Comparison of ENCODE assay signal across 26 cellular contexts in the genomic region with DNA sequence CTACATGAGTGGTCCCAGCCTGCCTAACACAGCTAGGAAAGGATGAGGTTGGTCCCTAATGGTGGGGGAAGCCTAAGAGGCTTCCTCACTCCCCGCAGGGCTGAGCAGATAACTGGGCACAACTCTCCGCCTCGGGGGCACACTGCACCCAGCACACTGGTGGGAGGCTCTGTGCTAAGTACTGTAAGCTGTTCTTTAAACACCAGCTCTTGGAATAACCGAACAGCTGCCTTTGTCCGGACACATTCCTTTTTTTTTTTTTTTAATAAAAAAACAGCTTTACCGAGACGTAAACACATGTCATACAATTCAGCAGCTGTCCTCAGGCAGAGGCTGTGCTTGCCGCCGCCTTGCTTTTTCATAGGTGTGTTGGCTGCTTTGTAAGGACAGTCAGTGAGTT. TPM values are rescaled to one million over a fixed set of nuclear protein-coding genes. Genes with fewer than 3 reads are reported as not detected.
DNase-seq lines count a peak whose midpoint lies in the region; ATAC-seq, FAIRE-seq and TF ChIP-seq lines count a peak whose summit lies in the region.
"Had no signal": no experiment of that assay in that cellular context is flagged by ENCODE, and none has a peak within 500 bp of the region (broad histone marks: within the 10 kb centered on the region; RNA-seq: fewer than 3 reads in every experiment).

No MANE protein-coding gene starts in this region.

- H3K4me1 ChIP-seq in HEK293 (ENCODE audit: control insufficient read depth, insufficient read depth, low read length): 0 out of 2 replicates have a peak, but pooled peaks cover 5% of the 10 kb centered on the region
- H3K4me1 ChIP-seq in esophagus muscularis mucosa: peaks cover 14 to 54% (median 50%) of the 10 kb centered on the region in 4 donors
- peaks cover 13 to 17% of the 10 kb centered on the region in 2 donors for H3K4me1 ChIP-seq in kidney (ENCODE audit: control insufficient read depth in 1 of 2, insufficient read depth in 1 of 2, low read depth in 1 of 2, low read length in 2 of 2)

- TF ChIP-seq CTCF in HEK293 (tag by site-specific recombination; IDR thresholded peaks at IDR 0.05) (no peak), esophagus muscularis mucosa (IDR thresholded peaks at IDR 0.05) (no peak), kidney (IDR thresholded peaks at IDR 0.05; ENCODE audit: borderline replicate concordance, extremely low read depth, insufficient read depth) (no peak)

- no peak for ATAC-seq in HG03159 (IDR thresholded peaks at IDR 0.05; ENCODE audit: unreplicated experiment)
- ATAC-seq: GM12878, T-cell had no signal

- DNase-seq in NCI-H2171 treated with DMSO at 0.1 percent for 48 hours (lab: John Stamatoyannopoulos, UW) (peak; percentile 89), esophagus muscularis mucosa (ENCODE audit: extremely low spot score) (no peak), posterior vena cava (ENCODE audit: low spot score) (peak; percentile 32), kidney (no peak), NCI-H2227 treated with DMSO at 0.1 percent for 48 hours (lab: John Stamatoyannopoulos, UW) (no peak)
- DNase-seq: CD4-positive, alpha-beta T cell; COR-L47; DMS 273 treated with DMSO at 0.1 percent for 48 hours; DND-41; GM23248; HCEC 1CT; Karpas-422; NCI-H1048; NCI-H1436; NCI-H1930; NCI-H345; NCI-H526 treated with DMSO at 0.1 percent for 48 hours; PC-9; RPMI8226; SIG-M5; T-cell had no signal

- TF ChIP-seq POLR2A in esophagus muscularis mucosa (IDR thresholded peaks at IDR 0.05; ENCODE audit: low read depth): no peak

- no peaks in the 10 kb centered on the region for H3K27me3 ChIP-seq in esophagus muscularis mucosa
- H3K27me3 ChIP-seq: BLaER1 had no signal

- FAIRE-seq in kidney (lab: Jason Lieb, UNC): no peak
- FAIRE-seq: GM12878, HTR-8/SVneo had no signal

- intact Hi-C loops in esophagus muscularis mucosa (cut with DNase I): no loop called here
- intact Hi-C loops in posterior vena cava (cut with DNase I): no loop called here
- intact Hi-C loops in kidney (cut with DNase I): no loop called here

- CTCF ChIA-PET in HEK293 (lab: Yijun Ruan, JAX): interaction anchor here (0.6 to 1.7 kb wide), 8 partner anchors 14 to 1105 kb away, joined by 3 to 5 read pairs (median 4); no protein-coding TSS in a partner anchor

- H3K9me3 ChIP-seq in HEK293 (ENCODE audit: control insufficient read depth, insufficient read depth, low read depth, low read length): no peaks in the 10 kb centered on the region
- no peaks in the 10 kb centered on the region for H3K9me3 ChIP-seq in esophagus muscularis mucosa
- H3K9me3 ChIP-seq in kidney (ENCODE audit: control insufficient read depth in 1 of 2, low read length in 2 of 2): no peaks in the 10 kb centered on the region
- H3K9me3 ChIP-seq: BLaER1 had no signal

- 46% methylated on average over 9 of the region's 9 CpGs for WGBS in esophagus muscularis mucosa

- peaks cover 0 to 71% of the 10 kb centered on the region in 2 experiments; a peak in 1 of 3 replicates for H3K36me3 ChIP-seq in HEK293 (ENCODE audit: control insufficient read depth in 2 of 2, insufficient read depth in 1 of 2, low read length in 2 of 2)
- H3K36me3 ChIP-seq in esophagus muscularis mucosa: peaks cover 25 to 60% (median 48%) of the 10 kb centered on the region in 4 donors
- H3K36me3 ChIP-seq in kidney (ENCODE audit: control insufficient read depth in 1 of 2, insufficient read depth in 2 of 2, low read length in 2 of 2): peaks cover 5 to 11% of the 10 kb centered on the region in 2 donors

- no peak for TF ChIP-seq EP300 in esophagus muscularis mucosa (IDR thresholded peaks at IDR 0.05)

- no peak overlapping the region for H3K4me3 ChIP-seq in HEK293 (ENCODE audit: low read depth, low read length)
- H3K4me3 ChIP-seq in esophagus muscularis mucosa: no peak overlapping the region
- H3K4me3 ChIP-seq in kidney (ENCODE audit: low read length in 2 of 2): no peak overlapping the region
- H3K4me3 ChIP-seq: BLaER1, GM12878, GM23248, PC-9 had no signal

- no peak overlapping the region for H3K9ac ChIP-seq in kidney (ENCODE audit: low read length in 2 of 2)
- H3K9ac ChIP-seq: BLaER1, GM23248 had no signal

- POLR2A ChIA-PET in HEK293 (lab: Yijun Ruan, JAX): no interaction called here

- H3K27ac ChIP-seq in HEK293 (ENCODE audit: extremely low read depth, low read depth, low read length) (no peak overlapping the region), esophagus muscularis mucosa (replicated peaks in 1 of 4) (peak overlapping the region in 3 of 4 donors; percentile 11 to 51 (median 38)), kidney (ENCODE audit: low read depth in 2 of 2, low read length in 2 of 2) (no peak overlapping the region)
- H3K27ac ChIP-seq: BLaER1, GM23248, PC-9 had no signal

TF ChIP-seq in HEK293, 187 proteins besides CTCF, POLR2A, EP300 and RAD21:
- TF ChIP-seq, protein P1, sequence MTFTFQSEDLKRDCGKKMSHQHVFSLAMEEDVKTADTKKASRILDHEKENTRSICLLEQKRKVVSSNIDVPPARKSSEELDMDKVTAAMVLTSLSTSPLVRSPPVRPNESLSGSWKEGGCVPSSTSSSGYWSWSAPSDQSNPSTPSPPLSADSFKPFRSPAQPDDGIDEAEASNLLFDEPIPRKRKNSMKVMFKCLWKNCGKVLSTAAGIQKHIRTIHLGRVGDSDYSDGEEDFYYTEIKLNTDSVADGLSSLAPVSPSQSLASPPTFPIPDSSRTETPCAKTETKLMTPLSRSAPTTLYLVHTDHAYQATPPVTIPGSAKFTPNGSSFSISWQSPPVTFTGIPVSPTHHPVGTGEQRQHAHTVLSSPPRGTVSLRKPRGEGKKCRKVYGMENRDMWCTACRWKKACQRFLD (tag by site-specific recombination; IDR thresholded peaks at IDR 0.05): no peak
- TF ChIP-seq SCRT2 (tag by site-specific recombination; IDR thresholded peaks at IDR 0.05): no peak
- no peak for TF ChIP-seq GFI1B (tag by site-specific recombination; IDR thresholded peaks at IDR 0.05)
- TF ChIP-seq ZNF16 (tag by site-specific recombination; IDR thresholded peaks at IDR 0.05; ENCODE audit: low read depth): no peak
- no peak for TF ChIP-seq TCF7L2 (IDR thresholded peaks at IDR 0.05; ENCODE audit: borderline replicate concordance, low read depth, low read length)
- TF ChIP-seq, protein P2, sequence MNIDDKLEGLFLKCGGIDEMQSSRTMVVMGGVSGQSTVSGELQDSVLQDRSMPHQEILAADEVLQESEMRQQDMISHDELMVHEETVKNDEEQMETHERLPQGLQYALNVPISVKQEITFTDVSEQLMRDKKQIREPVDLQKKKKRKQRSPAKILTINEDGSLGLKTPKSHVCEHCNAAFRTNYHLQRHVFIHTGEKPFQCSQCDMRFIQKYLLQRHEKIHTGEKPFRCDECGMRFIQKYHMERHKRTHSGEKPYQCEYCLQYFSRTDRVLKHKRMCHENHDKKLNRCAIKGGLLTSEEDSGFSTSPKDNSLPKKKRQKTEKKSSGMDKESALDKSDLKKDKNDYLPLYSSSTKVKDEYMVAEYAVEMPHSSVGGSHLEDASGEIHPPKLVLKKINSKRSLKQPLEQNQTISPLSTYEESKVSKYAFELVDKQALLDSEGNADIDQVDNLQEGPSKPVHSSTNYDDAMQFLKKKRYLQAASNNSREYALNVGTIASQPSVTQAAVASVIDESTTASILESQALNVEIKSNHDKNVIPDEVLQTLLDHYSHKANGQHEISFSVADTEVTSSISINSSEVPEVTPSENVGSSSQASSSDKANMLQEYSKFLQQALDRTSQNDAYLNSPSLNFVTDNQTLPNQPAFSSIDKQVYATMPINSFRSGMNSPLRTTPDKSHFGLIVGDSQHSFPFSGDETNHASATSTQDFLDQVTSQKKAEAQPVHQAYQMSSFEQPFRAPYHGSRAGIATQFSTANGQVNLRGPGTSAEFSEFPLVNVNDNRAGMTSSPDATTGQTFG (tag by site-specific recombination; IDR thresholded peaks at IDR 0.05; ENCODE audit: borderline replicate concordance): no peak
- no peak for TF ChIP-seq ZNF121 (tag by site-specific recombination; IDR thresholded peaks at IDR 0.05)
- 0 out of 2 replicates have a peak, but pooled peaks have one; percentile 19 for TF ChIP-seq ZNF341 (tag by site-specific recombination; IDR thresholded peaks at IDR 0.05; ENCODE audit: low read depth)

RNA-seq across cellular contexts. Expression of a gene that starts 6.9 kb away (rescaled TPM):
- total RNA-seq in esophagus muscularis mucosa (10 to 100 TPM; 21.4 to 28.6 (median 25.7) TPM), posterior vena cava (10 to 100 TPM; 14.3 to 18.0 TPM), kidney (24.9 TPM)
- 36.8 TPM for polyA plus RNA-seq in kidney (ENCODE audit: insufficient read depth, low read depth, low replicate concordance)

RNA-seq across cellular contexts. Expression of a gene that starts 38.2 kb away (rescaled TPM):
- total RNA-seq in esophagus muscularis mucosa (10 to 100 TPM; 12.0 to 35.8 (median 20.9) TPM), posterior vena cava (1 to 10 TPM; 3.0 to 5.7 TPM), kidney (34.2 TPM)
- polyA plus RNA-seq in kidney (ENCODE audit: insufficient read depth, low read depth, low replicate concordance): 46.1 TPM
- total RNA-seq: CD4-positive, alpha-beta T cell had no signal

Comparison
In these comparisons a context has a peak if more than half of its experiments do, and no peak if none do; other contexts are left out.
1. H3K27ac ChIP-seq: peak in esophagus muscularis mucosa (3 of 4); none in HEK293 (single experiment) and kidney (0 of 2).
2. DNase-seq: peak in NCI-H2171 treated with DMSO at 0.1 percent for 48 hours (single experiment) and posterior vena cava (single experiment); none in esophagus muscularis mucosa (single experiment), kidney (single experiment) and NCI-H2227 treated with DMSO at 0.1 percent for 48 hours (single experiment).